Comparison of ENCODE assay signal across 1 cellular context in the genomic region with DNA sequence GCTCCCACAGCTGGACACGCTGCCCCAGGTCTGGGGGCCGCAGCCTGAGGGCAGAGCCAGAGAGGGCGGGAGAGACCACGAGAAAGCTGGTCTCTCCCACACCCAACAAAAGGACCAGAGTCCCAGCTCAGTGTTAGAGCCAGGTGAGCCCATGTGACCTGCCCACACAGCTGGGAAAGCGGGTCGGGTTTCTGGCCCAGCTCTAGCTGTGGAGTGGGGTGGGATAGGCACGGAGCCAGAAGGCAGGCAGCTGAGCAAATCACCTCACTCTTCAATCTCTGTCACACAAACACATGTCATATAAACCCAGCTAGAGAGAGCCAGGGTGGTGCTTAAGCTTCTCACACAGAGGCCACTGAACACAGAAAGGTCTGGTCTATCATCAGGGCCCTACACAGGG.
TF ChIP-seq lines count a peak whose summit lies in the region.

No MANE protein-coding gene starts in this region.

TF ChIP-seq in H1, 55 proteins besides CTCF, POLR2A, EP300 and RAD21:
- TF ChIP-seq, protein P1, sequence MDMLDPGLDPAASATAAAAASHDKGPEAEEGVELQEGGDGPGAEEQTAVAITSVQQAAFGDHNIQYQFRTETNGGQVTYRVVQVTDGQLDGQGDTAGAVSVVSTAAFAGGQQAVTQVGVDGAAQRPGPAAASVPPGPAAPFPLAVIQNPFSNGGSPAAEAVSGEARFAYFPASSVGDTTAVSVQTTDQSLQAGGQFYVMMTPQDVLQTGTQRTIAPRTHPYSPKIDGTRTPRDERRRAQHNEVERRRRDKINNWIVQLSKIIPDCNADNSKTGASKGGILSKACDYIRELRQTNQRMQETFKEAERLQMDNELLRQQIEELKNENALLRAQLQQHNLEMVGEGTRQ (IDR thresholded peaks at IDR 0.05; ENCODE audit: low read length) = peak; percentile 36; the same call in 1 of the 2 replicates
- no peak for TF ChIP-seq TCF12 (IDR thresholded peaks at IDR 0.05; ENCODE audit: low read depth, low read length)
- TF ChIP-seq CBX5 (IDR thresholded peaks at IDR 0.05; ENCODE audit: low read depth, low read length) = no peak
